Comparison of ENCODE assay signal across 8 cellular contexts in the genomic region with DNA sequence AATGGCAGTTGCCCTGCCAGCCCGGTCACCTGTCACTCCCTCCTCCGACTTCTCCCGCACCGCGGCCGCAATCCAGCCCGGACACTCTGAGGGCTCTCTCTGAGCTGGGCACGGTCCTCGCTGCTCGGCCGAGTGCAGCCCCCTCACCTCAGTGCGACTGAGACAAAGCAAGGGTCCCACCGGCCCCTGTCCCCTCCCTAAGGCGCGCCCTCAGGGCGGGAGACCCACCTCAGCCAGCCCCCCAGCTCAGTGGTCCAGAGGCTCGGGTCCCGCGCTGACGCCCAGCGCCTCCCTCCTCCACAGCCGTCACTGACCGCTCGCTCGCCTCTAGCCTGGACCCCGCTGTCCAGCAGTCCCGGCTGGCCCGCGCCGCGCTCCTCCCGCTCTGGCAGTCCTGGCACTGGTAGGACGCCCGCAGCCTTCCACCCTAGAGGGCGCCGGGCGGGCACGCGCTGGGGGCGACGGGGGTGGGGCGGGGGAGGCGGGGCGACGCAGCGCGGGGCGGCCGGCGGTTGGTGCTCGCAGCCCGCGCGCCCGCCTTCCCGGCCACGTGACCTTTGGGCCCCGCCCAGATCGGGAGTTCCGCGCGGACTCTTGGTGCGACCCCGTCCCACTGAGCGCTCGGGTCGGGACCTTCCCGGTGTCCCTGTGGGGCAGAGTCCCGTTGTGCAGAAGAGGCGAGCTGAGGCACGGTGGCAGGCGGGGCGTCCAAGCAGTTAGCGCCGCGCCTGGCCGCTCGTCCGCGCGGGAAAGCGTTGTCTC. TPM values are rescaled to one million over a fixed set of nuclear protein-coding genes. Genes with fewer than 3 reads are reported as not detected.
DNase-seq lines count a peak whose midpoint lies in the region; ATAC-seq and TF ChIP-seq lines count a peak whose summit lies in the region.

No MANE protein-coding gene starts in this region.

- no peaks in the 10 kb centered on the region for H3K9me3 Mint-ChIP-seq in activated CD4-positive, alpha-beta memory T cell treated with anti-CD3 and anti-CD28 coated beads, Interleukin-2, amount 10 ng/mL, durations not matched to agents 7 days and 5 days

- DNase-seq in AG09319 (ENCODE audit: extremely low read depth, low read depth) (no peak), NCI-H748 (lab: John Stamatoyannopoulos, UW; ENCODE audit: unreplicated experiment) (peak; percentile 87), lung (ENCODE audit: low spot score) (peak; percentile 84)
- DNase-seq in activated CD4-positive, alpha-beta memory T cell treated with anti-CD3 and anti-CD28 coated beads, Interleukin-2, amount 10 ng/mL, durations not matched to agents 7 days and 5 days: peak; percentile 81
- DNase-seq in stimulated activated CD4-positive, alpha-beta T cell treated with anti-CD3 and anti-CD28 coated beads, TNF-alpha, amount 100 ng/mL, for 24 hours (ENCODE audit: low read depth in 3 of 3): peak; percentile 71 to 83 (median 72)

- H3K27me3 ChIP-seq in ectodermal cell (ENCODE audit: control insufficient read depth, insufficient read depth, low read length, poor library complexity, severe bottlenecking) (peaks cover 57% of the 10 kb centered on the region), lung (ENCODE audit: control insufficient read depth, insufficient read depth) (no peaks in the 10 kb centered on the region)

- H3K36me3 Mint-ChIP-seq in activated CD4-positive, alpha-beta memory T cell treated with anti-CD3 and anti-CD28 coated beads, Interleukin-2, amount 10 ng/mL, durations not matched to agents 7 days and 5 days (ENCODE audit: low read depth): no peaks in the 10 kb centered on the region

- H3K27ac ChIP-seq in ectodermal cell (ENCODE audit: insufficient read depth, low read depth, low read length, poor library complexity, severe bottlenecking): no peak overlapping the region
- peak overlapping the region; percentile 60 to 65 for H3K27ac ChIP-seq in lung (ENCODE audit: low read depth in 1 of 2, low read length in 1 of 2)

- peaks cover 14% of the 10 kb centered on the region for H3K4me1 Mint-ChIP-seq in activated CD4-positive, alpha-beta memory T cell treated with anti-CD3 and anti-CD28 coated beads, Interleukin-2, amount 10 ng/mL, durations not matched to agents 7 days and 5 days

- peaks cover 26% of the 10 kb centered on the region for H3K27me3 Mint-ChIP-seq in activated CD4-positive, alpha-beta memory T cell treated with anti-CD3 and anti-CD28 coated beads, Interleukin-2, amount 10 ng/mL, durations not matched to agents 7 days and 5 days

- H3K9me3 ChIP-seq in ectodermal cell (ENCODE audit: control insufficient read depth, low read length) (no peaks in the 10 kb centered on the region), lung (ENCODE audit: control insufficient read depth in 2 of 2, insufficient read depth in 1 of 2, low read length in 1 of 2) (no peaks in the 10 kb centered on the region)

- ATAC-seq in GM19025 (IDR thresholded peaks at IDR 0.05; ENCODE audit: low read depth, unreplicated experiment) (peak; percentile 91), HG03439 (IDR thresholded peaks at IDR 0.05; ENCODE audit: unreplicated experiment) (peak; percentile 76), lung (ENCODE audit: insufficient read depth, low FRiP score) (peak; percentile 88)

- 1% methylated on average over 82 of the region's 82 CpGs for WGBS in ectodermal cell, 2 experiments
- 0 to 1% methylated on average over 60 to 82 of the region's 82 CpGs for WGBS in lung, 2 donors

- POLR2A ChIA-PET in activated CD4-positive, alpha-beta memory T cell treated with anti-CD3 and anti-CD28 coated beads, Interleukin-2, amount 10 ng/mL, durations not matched to agents 7 days and 5 days (lab: Charles Lee): interaction anchor here (0.6 to 2.3 kb wide), 6 partner anchors 25 to 246 kb away, joined by 3 to 14 read pairs (median 6); a partner anchor contains a TSS

- H3K4me1 ChIP-seq in ectodermal cell (ENCODE audit: control insufficient read depth, insufficient read depth, low read length) (no peaks in the 10 kb centered on the region), lung (ENCODE audit: control insufficient read depth in 2 of 2, insufficient read depth in 2 of 2, low read length in 2 of 2) (no peaks in the 10 kb centered on the region)

- H3K36me3 ChIP-seq in ectodermal cell (ENCODE audit: control insufficient read depth, insufficient read depth, low read length): no peaks in the 10 kb centered on the region
- no peaks in the 10 kb centered on the region for H3K36me3 ChIP-seq in lung (ENCODE audit: control insufficient read depth in 2 of 2, insufficient read depth in 2 of 2, low read length in 2 of 2)

- CTCF ChIA-PET in activated CD4-positive, alpha-beta memory T cell treated with anti-CD3 and anti-CD28 coated beads, Interleukin-2, amount 10 ng/mL, durations not matched to agents 7 days and 5 days (lab: Charles Lee): interaction anchor here (0.7 to 4.5 kb wide), 4 partner anchors 19 to 274 kb away, joined by 3 to 24 read pairs (median 8); a partner anchor contains a TSS

- no peak overlapping the region for H3K27ac Mint-ChIP-seq in activated CD4-positive, alpha-beta memory T cell treated with anti-CD3 and anti-CD28 coated beads, Interleukin-2, amount 10 ng/mL, durations not matched to agents 7 days and 5 days

- peak overlapping the region; percentile 83 for H3K4me3 Mint-ChIP-seq in activated CD4-positive, alpha-beta memory T cell treated with anti-CD3 and anti-CD28 coated beads, Interleukin-2, amount 10 ng/mL, durations not matched to agents 7 days and 5 days

- H3K4me3 ChIP-seq in ectodermal cell (ENCODE audit: insufficient read depth, low read depth, low read length): peak overlapping the region; percentile 35
- peak overlapping the region; percentile 76 for H3K4me3 ChIP-seq in lung

- TF ChIP-seq CTCF in AG09319 (IDR thresholded peaks at IDR 0.05; ENCODE audit: low read depth, low read length) (peak; percentile 16; the same call in 1 of the 2 replicates), lung (IDR thresholded peaks at IDR 0.05; ENCODE audit: control extremely low read depth, extremely low read depth) (no peak)

RNA-seq across cellular contexts. Expression of a gene that starts 7.9 kb away (rescaled TPM):
- 10 to 100 TPM; 25.9 to 30.7 TPM for total RNA-seq in activated CD4-positive, alpha-beta memory T cell treated with anti-CD3 and anti-CD28 coated beads, Interleukin-2, amount 10 ng/mL, durations not matched to agents 7 days and 5 days
- polyA plus RNA-seq in ectodermal cell (2013, experiment 1 of 4): 30.3 TPM
- 35.8 TPM for polyA plus RNA-seq in ectodermal cell (2013, experiment 2 of 4)
- 20.9 TPM for polyA plus RNA-seq in ectodermal cell (2013, experiment 3 of 4)
- 22.9 TPM for polyA plus RNA-seq in ectodermal cell (2013, experiment 4 of 4)
- total RNA-seq in lung: 10 to 100 TPM; 21.2 to 28.6 TPM
- 10 to 100 TPM; 11.2 to 18.0 TPM for polyA plus RNA-seq in lung

RNA-seq across cellular contexts. Expression of a gene that starts 43.5 kb away (rescaled TPM):
- under 1 TPM; 0.18 TPM for total RNA-seq in activated CD4-positive, alpha-beta memory T cell treated with anti-CD3 and anti-CD28 coated beads, Interleukin-2, amount 10 ng/mL, durations not matched to agents 7 days and 5 days
- polyA plus RNA-seq in ectodermal cell (2013, experiment 1 of 4): 1.1 TPM
- 0.66 TPM for polyA plus RNA-seq in ectodermal cell (2013, experiment 2 of 4)
- polyA plus RNA-seq in ectodermal cell (2013, experiment 3 of 4): 0.59 TPM
- polyA plus RNA-seq in ectodermal cell (2013, experiment 4 of 4): 0.53 TPM
- total RNA-seq in lung: 1 to 10 TPM; 3.8 to 4.2 TPM
- polyA plus RNA-seq in lung: 1 to 10 TPM in 1 of 2 donors, under 1 TPM in 1; 1.00 to 4.0 TPM

Comparison
In these comparisons a context has a peak if more than half of its experiments do, and no peak if none do; other contexts are left out.
1. RNA of a gene that starts 43.5 kb away (total RNA-seq): 3.8 to 4.2 TPM in lung; 0.18 TPM in activated CD4-positive, alpha-beta memory T cell treated with anti-CD3 and anti-CD28 coated beads, Interleukin-2, amount 10 ng/mL, durations not matched to agents 7 days and 5 days; every median in the first group is over 4 times any median in the second.
2. Peak in every context shown above with its lines, with median percentiles within 50 percentile points of each other: ATAC-seq.